23 cellular contexts compared by ENCODE assay signal in the genomic region with DNA sequence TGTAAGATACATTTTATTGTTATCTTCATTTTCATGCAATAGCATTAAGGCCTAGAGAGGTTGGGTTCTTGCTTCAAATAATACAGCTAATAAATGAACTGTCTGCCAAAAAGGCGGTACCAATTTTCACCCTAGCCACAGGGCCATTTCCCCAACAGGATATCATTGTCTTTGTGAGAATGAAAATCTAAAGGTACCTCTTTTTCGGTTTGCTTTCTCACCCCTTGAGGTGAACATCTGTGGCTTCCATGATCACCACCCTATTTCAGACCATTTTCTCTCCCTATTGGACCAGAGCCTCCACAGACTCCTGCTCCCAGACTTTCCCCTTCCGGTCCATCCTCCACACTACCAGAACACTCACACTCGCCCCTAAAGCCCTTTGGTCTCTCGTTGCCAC.
"Had no signal": no experiment of that assay in that cellular context is flagged by ENCODE, and none has a peak within 500 bp of the region (broad histone marks: within the 10 kb centered on the region; RNA-seq: fewer than 3 reads in every experiment).

No MANE protein-coding gene starts in this region.

- DNase-seq: cortex of kidney; dorsolateral prefrontal cortex; effector CD4-positive, alpha-beta T cell; head of caudate nucleus; kidney; mucosa of descending colon; naive B cell; nephron progenitor cell; nucleus accumbens; right lobe of liver; small intestine; stimulated activated CD4-positive, alpha-beta T cell treated with anti-CD3 and anti-CD28 coated beads, Interleukin-15, amount 100 ng/mL, for 24 hours; stimulated activated CD4-positive, alpha-beta T cell treated with anti-CD3 and anti-CD28 coated beads, Interleukin-2, amount 100 ng/mL, for 48 hours; stimulated activated naive B cell treated with anti-CD40 and anti-IgM and Interleukin-4, amounts not matched to agents 10 μg/mL and 1 μg/mL and 100 μg/mL, for 72 hours; stomach; thyroid gland; trophoblast cell had no signal

- H3K27me3 ChIP-seq: right lobe of liver, stomach, thyroid gland, vagina had no signal

- H3K27ac ChIP-seq: dorsolateral prefrontal cortex, parathyroid adenoma, right lobe of liver, stomach, thyroid gland, vagina had no signal

- H2AFZ ChIP-seq: parathyroid adenoma had no signal

- H3K9ac ChIP-seq: parathyroid adenoma had no signal

- H3K9me3 Mint-ChIP-seq: memory B cell; naive B cell; nephron progenitor cell; stimulated activated naive B cell treated with anti-CD40 and anti-IgM and Interleukin-4, amounts not matched to agents 10 μg/mL and 1 μg/mL and 100 μg/mL, for 72 hours had no signal

- H3K79me2 ChIP-seq: parathyroid adenoma had no signal

- H3K4me1 ChIP-seq: right lobe of liver had no signal

- H3K36me3 Mint-ChIP-seq: memory B cell; naive B cell; stimulated activated naive B cell treated with anti-CD40 and anti-IgM and Interleukin-4, amounts not matched to agents 10 μg/mL and 1 μg/mL and 100 μg/mL, for 72 hours had no signal

- H3K27ac Mint-ChIP-seq: memory B cell; nephron progenitor cell; progenitor cell of endocrine pancreas; stimulated activated naive B cell treated with anti-CD40 and anti-IgM and Interleukin-4, amounts not matched to agents 10 μg/mL and 1 μg/mL and 100 μg/mL, for 72 hours had no signal

- H3K36me3 ChIP-seq: right lobe of liver, stomach, thyroid gland, vagina had no signal

- H3K4me3 Mint-ChIP-seq: memory B cell; nephron progenitor cell; stimulated activated naive B cell treated with anti-CD40 and anti-IgM and Interleukin-4, amounts not matched to agents 10 μg/mL and 1 μg/mL and 100 μg/mL, for 72 hours had no signal

- H3K4me3 ChIP-seq: dorsolateral prefrontal cortex, lung, mucosa of descending colon, right lobe of liver, stomach, thyroid gland, vagina had no signal

- H3K9me3 ChIP-seq: mucosa of descending colon, right lobe of liver, stomach, thyroid gland, vagina had no signal

- ATAC-seq: left lobe of liver; mucosa of descending colon; right lobe of liver; stimulated activated naive B cell treated with anti-CD40 and anti-IgM and Interleukin-4, amounts not matched to agents 10 μg/mL and 1 μg/mL and 100 μg/mL, for 72 hours had no signal
